35 cellular contexts compared by ENCODE assay signal in genomic region chr1:206101351-206101750, GRCh38. TPM values are rescaled to one million over a fixed set of nuclear protein-coding genes. Genes with fewer than 3 reads are reported as not detected.
"Had no signal": no experiment of that assay in that cellular context is flagged by ENCODE, and none has a peak within 500 bp of the region (broad histone marks: within the 10 kb centered on the region; RNA-seq: fewer than 3 reads in every experiment).

No MANE protein-coding gene starts in this region.

- H3K36me3 ChIP-seq: adrenal gland, breast epithelium had no signal

- H3K9me3 ChIP-seq: adrenal gland, body of pancreas, breast epithelium had no signal

- H3K4me2 ChIP-seq: PC-9 had no signal

- ATAC-seq: body of pancreas, Right ventricle myocardium inferior had no signal

- H3K4me3 Mint-ChIP-seq: activated CD4-positive, alpha-beta memory T cell treated with anti-CD3 and anti-CD28 coated beads, Interleukin-2, amount 10 ng/mL, durations not matched to agents 7 days and 5 days; activated naive CD4-positive, alpha-beta T cell treated with anti-CD3 and anti-CD28 coated beads, Interleukin-2, amount 50 U/mL, for 24 hours; activated T-cell treated with anti-CD3 and anti-CD28 coated beads, Interleukin-2, amount 50 U/mL, for 24 hours; T-helper 2 cell treated with Interferon-gamma antibody and Interleukin-4, amounts not matched to agents 5 μg/mL and 100 μg/mL, for 36 hours had no signal

- H3K4me1 ChIP-seq: adrenal gland, breast epithelium had no signal

- H3K4me3 ChIP-seq: adrenal gland, body of pancreas, breast epithelium, PC-9 had no signal

- H3K36me3 Mint-ChIP-seq: activated naive CD4-positive, alpha-beta T cell treated with anti-CD3 and anti-CD28 coated beads, Interleukin-2, amount 50 U/mL, for 24 hours had no signal

- H3K27ac Mint-ChIP-seq: activated CD4-positive, alpha-beta memory T cell treated with anti-CD3 and anti-CD28 coated beads, Interleukin-2, amount 10 ng/mL, durations not matched to agents 7 days and 5 days; activated naive CD4-positive, alpha-beta T cell treated with anti-CD3 and anti-CD28 coated beads, Interleukin-2, amount 50 U/mL, for 24 hours; activated T-cell treated with anti-CD3 and anti-CD28 coated beads, Interleukin-2, amount 50 U/mL, for 24 hours; activated T-helper 2 cell treated with anti-CD3 and anti-CD28 coated beads, Interferon-gamma antibody, Interleukin-2, Interleukin-4, amounts not matched to agents 10 μg/mL and 5 μg/mL and 100 μg/mL, durations not matched to agents 14 hours and 24 hours and 36 hours; T-helper 2 cell treated with Interferon-gamma antibody and Interleukin-4, amounts not matched to agents 5 μg/mL and 100 μg/mL, for 36 hours had no signal

- H3K27me3 ChIP-seq: body of pancreas, breast epithelium had no signal

- DNase-seq: activated CD4-positive, alpha-beta memory T cell treated with anti-CD3 and anti-CD28 coated beads, Interleukin-2, amount 10 ng/mL, durations not matched to agents 7 days and 5 days; activated CD4-positive, alpha-beta T cell treated with anti-CD3 and anti-CD28 coated beads for 1 hour; activated CD4-positive, alpha-beta T cell treated with anti-CD3 and anti-CD28 coated beads for 48 hours; activated CD4-positive, CD25-positive, alpha-beta regulatory T cell; activated CD8-positive, alpha-beta memory T cell treated with anti-CD3 and anti-CD28 coated beads for 24 hours; activated gamma-delta T cell; activated naive CD4-positive, alpha-beta T cell treated with Interleukin-2 at 50 U/mL for 16 hours; activated T-cell treated with anti-CD3 and anti-CD28 coated beads, Interleukin-2, amount 50 U/mL, for 24 hours; adrenal gland; body of pancreas; cerebellar nuclear complex; Kasumi-1; MM.1S; MV-4-11; NCI-H1092; NCI-H1436 treated with DMSO at 0.1 percent for 48 hours; NCI-H1694 treated with DMSO at 0.1 percent for 48 hours; NCI-H2029; NCI-H345; NCI-H526; NCI-H748 treated with DMSO at 0.1 percent for 48 hours; NK-92 treated with Interleukin-12 subunit alpha and Interleukin-12 subunit beta, amount 100 ng/mL, for 24 hours; PC-9; SIG-M5 had no signal

- H3K9me3 Mint-ChIP-seq: activated CD4-positive, alpha-beta memory T cell treated with anti-CD3 and anti-CD28 coated beads, Interleukin-2, amount 10 ng/mL, durations not matched to agents 7 days and 5 days; activated naive CD4-positive, alpha-beta T cell treated with anti-CD3 and anti-CD28 coated beads, Interleukin-2, amount 50 U/mL, for 24 hours; activated T-cell treated with anti-CD3 and anti-CD28 coated beads, Interleukin-2, amount 50 U/mL, for 24 hours; activated T-helper 2 cell treated with anti-CD3 and anti-CD28 coated beads, Interferon-gamma antibody, Interleukin-2, Interleukin-4, amounts not matched to agents 10 μg/mL and 5 μg/mL and 100 μg/mL, durations not matched to agents 14 hours and 24 hours and 36 hours; T-helper 2 cell treated with Interferon-gamma antibody and Interleukin-4, amounts not matched to agents 5 μg/mL and 100 μg/mL, for 36 hours had no signal

- H3K4me1 Mint-ChIP-seq: activated naive CD4-positive, alpha-beta T cell treated with anti-CD3 and anti-CD28 coated beads, Interleukin-2, amount 50 U/mL, for 24 hours had no signal

- H2AFZ ChIP-seq: PC-9 had no signal

- H3K27ac ChIP-seq: adrenal gland, body of pancreas, breast epithelium, PC-9, RWPE1 had no signal

RNA-seq across cellular contexts. Expression of gene AVPR1B, which starts 15.8 kb away (rescaled TPM):
- total RNA-seq: activated CD4-positive, alpha-beta memory T cell treated with anti-CD3 and anti-CD28 coated beads, Interleukin-2, amount 10 ng/mL, durations not matched to agents 7 days and 5 days; activated T-helper 2 cell treated with anti-CD3 and anti-CD28 coated beads, Interferon-gamma antibody, Interleukin-2, Interleukin-4, amounts not matched to agents 10 μg/mL and 5 μg/mL and 100 μg/mL, durations not matched to agents 14 hours and 24 hours and 36 hours; adrenal gland; astrocyte; breast epithelium; NCI-H460; OCI-LY7; PC-9; Right ventricle myocardium inferior; SK-MEL-5; T-helper 1 cell treated with Interleukin-12 subunit alpha and Interleukin-12 subunit beta and Interleukin-4 antibody, amounts not matched to agents 30 ng/mL and 1 ng/mL, for 36 hours had no signal
- polyA plus RNA-seq: adrenal gland had no signal

RNA-seq across cellular contexts. Expression of gene RHEX, which starts 48.4 kb away (rescaled TPM):
- total RNA-seq: activated CD4-positive, alpha-beta memory T cell treated with anti-CD3 and anti-CD28 coated beads, Interleukin-2, amount 10 ng/mL, durations not matched to agents 7 days and 5 days; activated T-helper 2 cell treated with anti-CD3 and anti-CD28 coated beads, Interferon-gamma antibody, Interleukin-2, Interleukin-4, amounts not matched to agents 10 μg/mL and 5 μg/mL and 100 μg/mL, durations not matched to agents 14 hours and 24 hours and 36 hours; adrenal gland; astrocyte; NCI-H460; PC-9; SK-MEL-5; T-helper 1 cell treated with Interleukin-12 subunit alpha and Interleukin-12 subunit beta and Interleukin-4 antibody, amounts not matched to agents 30 ng/mL and 1 ng/mL, for 36 hours had no signal
